ENCODE assay signal across 3 cellular contexts in the genomic region with DNA sequence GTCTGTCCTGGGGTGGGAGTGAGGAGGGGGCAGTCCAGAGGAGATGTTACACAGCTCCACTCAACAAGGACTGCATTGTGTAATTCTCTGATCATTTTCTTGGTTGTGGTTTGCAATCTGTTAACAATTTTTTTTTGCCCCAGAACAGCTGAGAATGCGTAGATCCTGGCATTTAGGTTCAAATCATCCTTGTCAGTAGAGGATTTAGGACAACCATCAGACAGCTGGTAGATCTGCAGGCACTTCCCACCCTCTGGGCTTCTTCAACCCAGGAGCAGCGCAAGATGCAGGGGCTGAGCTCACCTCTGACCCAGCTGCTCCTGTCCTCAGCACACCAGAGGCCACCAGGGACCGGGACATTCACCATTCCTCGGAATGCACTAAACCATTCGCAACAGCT.
TF ChIP-seq lines count a peak whose summit lies in the region.

No MANE protein-coding gene starts in this region.

TF ChIP-seq in SK-N-SH, 30 proteins besides CTCF, POLR2A, EP300 and RAD21:
- TF ChIP-seq, protein P1, sequence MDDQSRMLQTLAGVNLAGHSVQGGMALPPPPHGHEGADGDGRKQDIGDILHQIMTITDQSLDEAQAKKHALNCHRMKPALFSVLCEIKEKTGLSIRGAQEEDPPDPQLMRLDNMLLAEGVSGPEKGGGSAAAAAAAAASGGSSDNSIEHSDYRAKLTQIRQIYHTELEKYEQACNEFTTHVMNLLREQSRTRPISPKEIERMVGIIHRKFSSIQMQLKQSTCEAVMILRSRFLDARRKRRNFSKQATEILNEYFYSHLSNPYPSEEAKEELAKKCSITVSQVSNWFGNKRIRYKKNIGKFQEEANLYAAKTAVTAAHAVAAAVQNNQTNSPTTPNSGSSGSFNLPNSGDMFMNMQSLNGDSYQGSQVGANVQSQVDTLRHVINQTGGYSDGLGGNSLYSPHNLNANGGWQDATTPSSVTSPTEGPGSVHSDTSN (IDR thresholded peaks at IDR 0.05), result peak; percentile 16; the same call in 1 of the 2 replicates
- no peak for TF ChIP-seq USF1 (IDR thresholded peaks at IDR 0.05; ENCODE audit: borderline replicate concordance, low read depth)
- TF ChIP-seq, protein P2, sequence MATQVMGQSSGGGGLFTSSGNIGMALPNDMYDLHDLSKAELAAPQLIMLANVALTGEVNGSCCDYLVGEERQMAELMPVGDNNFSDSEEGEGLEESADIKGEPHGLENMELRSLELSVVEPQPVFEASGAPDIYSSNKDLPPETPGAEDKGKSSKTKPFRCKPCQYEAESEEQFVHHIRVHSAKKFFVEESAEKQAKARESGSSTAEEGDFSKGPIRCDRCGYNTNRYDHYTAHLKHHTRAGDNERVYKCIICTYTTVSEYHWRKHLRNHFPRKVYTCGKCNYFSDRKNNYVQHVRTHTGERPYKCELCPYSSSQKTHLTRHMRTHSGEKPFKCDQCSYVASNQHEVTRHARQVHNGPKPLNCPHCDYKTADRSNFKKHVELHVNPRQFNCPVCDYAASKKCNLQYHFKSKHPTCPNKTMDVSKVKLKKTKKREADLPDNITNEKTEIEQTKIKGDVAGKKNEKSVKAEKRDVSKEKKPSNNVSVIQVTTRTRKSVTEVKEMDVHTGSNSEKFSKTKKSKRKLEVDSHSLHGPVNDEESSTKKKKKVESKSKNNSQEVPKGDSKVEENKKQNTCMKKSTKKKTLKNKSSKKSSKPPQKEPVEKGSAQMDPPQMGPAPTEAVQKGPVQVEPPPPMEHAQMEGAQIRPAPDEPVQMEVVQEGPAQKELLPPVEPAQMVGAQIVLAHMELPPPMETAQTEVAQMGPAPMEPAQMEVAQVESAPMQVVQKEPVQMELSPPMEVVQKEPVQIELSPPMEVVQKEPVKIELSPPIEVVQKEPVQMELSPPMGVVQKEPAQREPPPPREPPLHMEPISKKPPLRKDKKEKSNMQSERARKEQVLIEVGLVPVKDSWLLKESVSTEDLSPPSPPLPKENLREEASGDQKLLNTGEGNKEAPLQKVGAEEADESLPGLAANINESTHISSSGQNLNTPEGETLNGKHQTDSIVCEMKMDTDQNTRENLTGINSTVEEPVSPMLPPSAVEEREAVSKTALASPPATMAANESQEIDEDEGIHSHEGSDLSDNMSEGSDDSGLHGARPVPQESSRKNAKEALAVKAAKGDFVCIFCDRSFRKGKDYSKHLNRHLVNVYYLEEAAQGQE (IDR thresholded peaks at IDR 0.05; ENCODE audit: low read depth, low read length), result no peak
- no peak for TF ChIP-seq YY1 (IDR thresholded peaks at IDR 0.05; ENCODE audit: low read depth)
- no peak for TF ChIP-seq MAX (IDR thresholded peaks at IDR 0.05; ENCODE audit: low read depth)
- TF ChIP-seq TCF12 (IDR thresholded peaks at IDR 0.05), result peak; percentile 63; the same call in 1 of the 2 replicates

TF ChIP-seq in SK-N-SH treated with all-trans-retinoic acid at 6 μM for 48 hours, 23 proteins besides CTCF, POLR2A, EP300 and RAD21 (continued from another document):
- TF ChIP-seq CSRNP3 (CRISPR knock-in tag; IDR thresholded peaks at IDR 0.05) (no peak), ZC3H10 (CRISPR knock-in tag; IDR thresholded peaks at IDR 0.05) (no peak), OSR1 (CRISPR knock-in tag; IDR thresholded peaks at IDR 0.05) (no peak), ZNF8 (CRISPR knock-in tag; IDR thresholded peaks at IDR 0.05) (no peak), SNAI2 (CRISPR knock-in tag; IDR thresholded peaks at IDR 0.05) (no peak), TOX (CRISPR knock-in tag; IDR thresholded peaks at IDR 0.05; ENCODE audit: borderline replicate concordance) (no peak), ISL1 (CRISPR knock-in tag; IDR thresholded peaks at IDR 0.05) (no peak), ZFP3 (CRISPR knock-in tag; IDR thresholded peaks at IDR 0.05) (no peak), RARB (CRISPR knock-in tag; IDR thresholded peaks at IDR 0.05) (no peak), PPARA (CRISPR knock-in tag; IDR thresholded peaks at IDR 0.05; ENCODE audit: borderline replicate concordance) (no peak), TCF4 (CRISPR knock-in tag; IDR thresholded peaks at IDR 0.05; ENCODE audit: borderline replicate concordance) (no peak), ZFP30 (CRISPR knock-in tag; IDR thresholded peaks at IDR 0.05) (no peak)
- TF ChIP-seq, protein P3, sequence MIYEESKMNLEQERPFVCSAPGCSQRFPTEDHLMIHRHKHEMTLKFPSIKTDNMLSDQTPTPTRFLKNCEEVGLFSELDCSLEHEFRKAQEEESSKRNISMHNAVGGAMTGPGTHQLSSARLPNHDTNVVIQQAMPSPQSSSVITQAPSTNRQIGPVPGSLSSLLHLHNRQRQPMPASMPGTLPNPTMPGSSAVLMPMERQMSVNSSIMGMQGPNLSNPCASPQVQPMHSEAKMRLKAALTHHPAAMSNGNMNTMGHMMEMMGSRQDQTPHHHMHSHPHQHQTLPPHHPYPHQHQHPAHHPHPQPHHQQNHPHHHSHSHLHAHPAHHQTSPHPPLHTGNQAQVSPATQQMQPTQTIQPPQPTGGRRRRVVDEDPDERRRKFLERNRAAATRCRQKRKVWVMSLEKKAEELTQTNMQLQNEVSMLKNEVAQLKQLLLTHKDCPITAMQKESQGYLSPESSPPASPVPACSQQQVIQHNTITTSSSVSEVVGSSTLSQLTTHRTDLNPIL (CRISPR knock-in tag; IDR thresholded peaks at IDR 0.05; ENCODE audit: low read depth), result no peak
- TF ChIP-seq, protein P4, sequence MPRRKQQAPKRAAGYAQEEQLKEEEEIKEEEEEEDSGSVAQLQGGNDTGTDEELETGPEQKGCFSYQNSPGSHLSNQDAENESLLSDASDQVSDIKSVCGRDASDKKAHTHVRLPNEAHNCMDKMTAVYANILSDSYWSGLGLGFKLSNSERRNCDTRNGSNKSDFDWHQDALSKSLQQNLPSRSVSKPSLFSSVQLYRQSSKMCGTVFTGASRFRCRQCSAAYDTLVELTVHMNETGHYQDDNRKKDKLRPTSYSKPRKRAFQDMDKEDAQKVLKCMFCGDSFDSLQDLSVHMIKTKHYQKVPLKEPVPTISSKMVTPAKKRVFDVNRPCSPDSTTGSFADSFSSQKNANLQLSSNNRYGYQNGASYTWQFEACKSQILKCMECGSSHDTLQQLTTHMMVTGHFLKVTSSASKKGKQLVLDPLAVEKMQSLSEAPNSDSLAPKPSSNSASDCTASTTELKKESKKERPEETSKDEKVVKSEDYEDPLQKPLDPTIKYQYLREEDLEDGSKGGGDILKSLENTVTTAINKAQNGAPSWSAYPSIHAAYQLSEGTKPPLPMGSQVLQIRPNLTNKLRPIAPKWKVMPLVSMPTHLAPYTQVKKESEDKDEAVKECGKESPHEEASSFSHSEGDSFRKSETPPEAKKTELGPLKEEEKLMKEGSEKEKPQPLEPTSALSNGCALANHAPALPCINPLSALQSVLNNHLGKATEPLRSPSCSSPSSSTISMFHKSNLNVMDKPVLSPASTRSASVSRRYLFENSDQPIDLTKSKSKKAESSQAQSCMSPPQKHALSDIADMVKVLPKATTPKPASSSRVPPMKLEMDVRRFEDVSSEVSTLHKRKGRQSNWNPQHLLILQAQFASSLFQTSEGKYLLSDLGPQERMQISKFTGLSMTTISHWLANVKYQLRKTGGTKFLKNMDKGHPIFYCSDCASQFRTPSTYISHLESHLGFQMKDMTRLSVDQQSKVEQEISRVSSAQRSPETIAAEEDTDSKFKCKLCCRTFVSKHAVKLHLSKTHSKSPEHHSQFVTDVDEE (CRISPR knock-in tag; IDR thresholded peaks at IDR 0.05), result no peak

TF ChIP-seq in endothelial cell of umbilical vein, 7 proteins besides CTCF, POLR2A, EP300 and RAD21 (continued from another document):
- TF ChIP-seq MAX (IDR thresholded peaks at IDR 0.05; ENCODE audit: insufficient read depth, insufficient read length) (no peak), FOS (IDR thresholded peaks at IDR 0.05; ENCODE audit: borderline replicate concordance, insufficient read depth, low read length) (no peak), POLR2AphosphoS5 (IDR thresholded peaks at IDR 0.05; ENCODE audit: insufficient read depth, low read depth, low read length) (no peak), JUN (IDR thresholded peaks at IDR 0.05; ENCODE audit: borderline replicate concordance, insufficient read depth, insufficient read length, low read depth) (no peak), MYC (IDR thresholded peaks at IDR 0.05; ENCODE audit: low read depth, low read length) (no peak)
